Comparison of ENCODE assay signal across 23 cellular contexts in genomic region chr12:19624401-19624930, GRCh38.
DNase-seq lines count a peak whose midpoint lies in the region; ATAC-seq, FAIRE-seq and TF ChIP-seq lines count a peak whose summit lies in the region.
"Had no signal": no experiment of that assay in that cellular context is flagged by ENCODE, and none has a peak within 500 bp of the region (broad histone marks: within the 10 kb centered on the region; RNA-seq: fewer than 3 reads in every experiment).

No MANE protein-coding gene starts in this region.

- peak; percentile 96 for FAIRE-seq in endometrium (lab: Jason Lieb, UNC)

- intact Hi-C loops in CD14-positive monocyte (cut with micrococcal nuclease) (no loop called here), natural killer cell (cut with micrococcal nuclease) (no loop called here)

- H3K9me3 Mint-ChIP-seq in nephron (no peaks in the 10 kb centered on the region), CD14-positive monocyte (peaks cover 5 to 31% (median 9%) of the 10 kb centered on the region in 7 donors), natural killer cell (no peaks in the 10 kb centered on the region)
- H3K9me3 Mint-ChIP-seq: activated T-cell treated with anti-CD3 and anti-CD28 coated beads, Interleukin-2, amount 50 U/mL, for 24 hours; natural killer cell treated with Interleukin-12 subunit alpha and Interleukin-12 subunit beta and Interleukin-15 and Interleukin-18, amount 100 ng/mL, for 72 hours had no signal

- no peak for ATAC-seq in natural killer cell
- ATAC-seq: natural killer cell treated with Interleukin-12 subunit alpha and Interleukin-12 subunit beta and Interleukin-15 and Interleukin-18, amount 100 ng/mL, for 72 hours; stimulated activated naive B cell treated with anti-CD40 and anti-IgM and Interleukin-4, amounts not matched to agents 10 μg/mL and 1 μg/mL and 100 μg/mL, for 72 hours had no signal

- no peak for TF ChIP-seq CTCF in AG10803 (conservative IDR thresholded peaks at IDR 0.05; ENCODE audit: low read length)
- TF ChIP-seq CTCF in nephron (IDR thresholded peaks at IDR 0.05; ENCODE audit: unreplicated experiment in 3 of 3): no peak
- TF ChIP-seq CTCF in CD14-positive monocyte (IDR thresholded peaks at IDR 0.05): no peak
- no peak for TF ChIP-seq CTCF in natural killer cell (IDR thresholded peaks at IDR 0.05)

- no peaks in the 10 kb centered on the region for H3K27me3 Mint-ChIP-seq in nephron (ENCODE audit: low read depth)
- H3K27me3 Mint-ChIP-seq in CD14-positive monocyte (ENCODE audit: low read depth in 3 of 3): peaks cover 0 to 1% (median 0%) of the 10 kb centered on the region in 3 donors
- H3K27me3 Mint-ChIP-seq in natural killer cell (ENCODE audit: low read depth in 2 of 2): no peaks in the 10 kb centered on the region
- H3K27me3 Mint-ChIP-seq: activated T-cell treated with anti-CD3 and anti-CD28 coated beads, Interleukin-2, amount 50 U/mL, for 24 hours; CD4-positive, alpha-beta T cell; natural killer cell treated with Interleukin-12 subunit alpha and Interleukin-12 subunit beta and Interleukin-15 and Interleukin-18, amount 100 ng/mL, for 72 hours; stimulated activated naive B cell treated with anti-CD40 and anti-IgM and Interleukin-4, amounts not matched to agents 10 μg/mL and 1 μg/mL and 100 μg/mL, for 72 hours had no signal

- H3K4me1 Mint-ChIP-seq in nephron (peaks cover 52% of the 10 kb centered on the region), CD14-positive monocyte (peaks cover 8% of the 10 kb centered on the region), natural killer cell (peaks cover 5 to 6% of the 10 kb centered on the region in 2 donors)
- H3K4me1 Mint-ChIP-seq: stimulated activated naive B cell treated with anti-CD40 and anti-IgM and Interleukin-4, amounts not matched to agents 10 μg/mL and 1 μg/mL and 100 μg/mL, for 72 hours had no signal

- peak overlapping the region in 2 of 3 experiments; percentile 1 to 21 for H3K4me3 Mint-ChIP-seq in nephron
- H3K4me3 Mint-ChIP-seq in CD14-positive monocyte: no peak overlapping the region
- no peak overlapping the region for H3K4me3 Mint-ChIP-seq in natural killer cell
- H3K4me3 Mint-ChIP-seq: activated naive CD4-positive, alpha-beta T cell treated with anti-CD3 and anti-CD28 coated beads for 36 hours; activated T-cell treated with anti-CD3 and anti-CD28 coated beads, Interleukin-2, amount 50 U/mL, for 24 hours; CD4-positive, alpha-beta T cell; H9; natural killer cell treated with Interleukin-12 subunit alpha and Interleukin-12 subunit beta and Interleukin-15 and Interleukin-18, amount 100 ng/mL, for 72 hours; stimulated activated naive B cell treated with anti-CD40 and anti-IgM and Interleukin-4, amounts not matched to agents 10 μg/mL and 1 μg/mL and 100 μg/mL, for 72 hours had no signal

- H3K27ac Mint-ChIP-seq in nephron (peak overlapping the region; percentile 93 to 97 (median 95)), CD14-positive monocyte (no peak overlapping the region), natural killer cell (no peak overlapping the region)
- H3K27ac Mint-ChIP-seq: activated naive CD4-positive, alpha-beta T cell treated with anti-CD3 and anti-CD28 coated beads for 36 hours; activated T-cell treated with anti-CD3 and anti-CD28 coated beads, Interleukin-2, amount 50 U/mL, for 24 hours; CD4-positive, alpha-beta T cell; natural killer cell treated with Interleukin-12 subunit alpha and Interleukin-12 subunit beta and Interleukin-15 and Interleukin-18, amount 100 ng/mL, for 72 hours; stimulated activated naive B cell treated with anti-CD40 and anti-IgM and Interleukin-4, amounts not matched to agents 10 μg/mL and 1 μg/mL and 100 μg/mL, for 72 hours had no signal

- H3K36me3 Mint-ChIP-seq in nephron (ENCODE audit: low read depth) (no peaks in the 10 kb centered on the region), CD14-positive monocyte (no peaks in the 10 kb centered on the region), natural killer cell (no peaks in the 10 kb centered on the region)
- H3K36me3 Mint-ChIP-seq: natural killer cell treated with Interleukin-12 subunit alpha and Interleukin-12 subunit beta and Interleukin-15 and Interleukin-18, amount 100 ng/mL, for 72 hours had no signal

- H3K4me3 ChIP-seq in AG10803 (ENCODE audit: low read length): no peak overlapping the region
- H3K4me3 ChIP-seq: thyroid gland had no signal

- DNase-seq in AG10803 (ENCODE audit: low read depth) (peak; percentile 15), RPMI8226 (peak; percentile 26), NCI-H1092 (lab: John Stamatoyannopoulos, UW) (no peak), CD14-positive monocyte (ENCODE audit: low spot score) (no peak), natural killer cell (no peak)
- no peak for DNase-seq in stimulated activated naive CD4-positive, alpha-beta T cell treated with Interleukin-2 at 50 U/mL for 16 hours (lab: John Stamatoyannopoulos, UW)
- DNase-seq: ACHN; activated naive CD4-positive, alpha-beta T cell treated with anti-CD3 and anti-CD28 coated beads for 36 hours; activated T-cell treated with anti-CD3 and anti-CD28 coated beads, Interleukin-2, amount 50 U/mL, for 24 hours; CD4-positive, alpha-beta T cell; DND-41; H9; KBM-7; NCI-H1048; NCI-H2107; NCI-H524 treated with DMSO at 0.1 percent for 48 hours; Right ventricle myocardium superior; stimulated activated CD4-positive, alpha-beta T cell treated with anti-CD3 and anti-CD28 coated beads, Interleukin-15, amount 100 ng/mL, for 24 hours; stimulated activated naive B cell treated with anti-CD40 and anti-IgM and Interleukin-4, amounts not matched to agents 10 μg/mL and 1 μg/mL and 100 μg/mL, for 72 hours; thyroid gland had no signal

Comparison
In these comparisons a context has a peak if more than half of its experiments do, and no peak if none do; other contexts are left out.
1. DNase-seq: peak in AG10803 (single experiment) and RPMI8226 (single experiment); none in NCI-H1092 (single experiment), CD14-positive monocyte (single experiment), natural killer cell (single experiment) and stimulated activated naive CD4-positive, alpha-beta T cell treated with Interleukin-2 at 50 U/mL for 16 hours (single experiment).
2. H3K27ac Mint-ChIP-seq: peak in nephron (3 of 3); none in CD14-positive monocyte (0 of 7) and natural killer cell (0 of 2).
3. H3K4me3 Mint-ChIP-seq: peak in nephron (2 of 3); none in CD14-positive monocyte (0 of 2) and natural killer cell (single experiment).